8 cellular contexts compared by ENCODE assay signal in the genomic region with DNA sequence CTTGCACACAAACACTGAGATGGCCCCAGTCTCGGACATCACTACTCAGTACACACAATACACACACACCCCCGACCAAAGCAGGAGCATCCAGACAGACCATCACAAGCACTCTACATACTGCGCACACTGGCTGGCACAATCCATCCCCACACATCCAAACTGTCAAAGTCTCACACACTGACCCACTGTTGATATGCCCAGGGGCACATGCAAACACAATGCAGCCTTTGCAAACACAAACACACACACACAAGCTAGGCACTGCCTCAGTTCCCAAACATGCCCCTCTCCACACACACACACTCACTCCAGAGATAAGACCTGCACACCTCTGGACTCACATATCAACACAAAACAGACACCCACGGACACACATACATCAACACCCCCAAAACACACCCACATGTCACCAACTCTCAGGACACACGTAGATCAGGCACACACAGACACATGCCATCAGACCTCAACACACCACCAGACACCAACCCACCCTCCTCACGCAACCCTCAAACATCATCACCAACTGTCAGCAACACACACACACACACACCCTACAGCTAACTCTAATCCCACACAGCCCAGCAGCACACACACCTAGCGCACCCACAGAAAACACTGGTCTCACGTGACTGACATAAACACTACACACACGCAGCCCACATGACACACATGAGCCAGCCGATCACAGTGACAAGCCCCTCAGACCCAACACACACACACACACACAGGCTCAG. TPM values are rescaled to one million over a fixed set of nuclear protein-coding genes. Genes with fewer than 3 reads are reported as not detected.
DNase-seq lines count a peak whose midpoint lies in the region; ATAC-seq and TF ChIP-seq lines count a peak whose summit lies in the region.

No MANE protein-coding gene starts in this region.

- peak overlapping the region; percentile 63 for H3K4me3 ChIP-seq in NB4 (ENCODE audit: low read depth, low read length)

- DNase-seq in G401 (ENCODE audit: low spot score) (peak; percentile 53), NB4 (ENCODE audit: low read depth) (peak; percentile 75), caudate nucleus (lab: John Stamatoyannopoulos, UW) (peak in 15 of 61 donors; percentile 2 to 51 (median 33)), midbrain (lab: John Stamatoyannopoulos, UW) (peak; percentile 23), GM13976 (ENCODE audit: low spot score) (no peak), NCI-H446 (lab: John Stamatoyannopoulos, UW) (no peak)

- TF ChIP-seq POLR2A in NB4 (IDR thresholded peaks at IDR 0.05; ENCODE audit: extremely low read depth, insufficient read length): no peak

- no peak for ATAC-seq in HG03520 (IDR thresholded peaks at IDR 0.05; ENCODE audit: unreplicated experiment)
- ATAC-seq in GM19351 (IDR thresholded peaks at IDR 0.05; ENCODE audit: unreplicated experiment): no peak

- TF ChIP-seq CTCF in NB4 (IDR thresholded peaks at IDR 0.05; ENCODE audit: low read depth, low read length) (no peak), GM13976 (IDR thresholded peaks at IDR 0.05; ENCODE audit: borderline replicate concordance, control extremely low read depth, extremely low read depth, insufficient read depth, missing control alignments) (no peak)

- in situ Hi-C loops in G401 (cut with HindIII; ENCODE audit: low sequenced_read_pairs): no loop called here
- in situ Hi-C loops in GM13976 (cut with MboI; ENCODE audit: low sequenced_read_pairs, unreplicated experiment): no loop called here

- peak overlapping the region; percentile 62 for H3K27ac ChIP-seq in caudate nucleus (ENCODE audit: low read depth, low read length)

RNA-seq across cellular contexts. Expression of a gene that starts 1.9 kb away (rescaled TPM):
- total RNA-seq in G401 (2014; rRNA removed; shearing (Covaris generic)): 38.6 and 66.3 TPM in 2 replicates

RNA-seq across cellular contexts. Expression of a gene that starts 27.2 kb away (rescaled TPM):
- 16.5 and 22.2 TPM in 2 replicates for total RNA-seq in G401 (2014; rRNA removed; shearing (Covaris generic))

RNA-seq across cellular contexts. Expression of a gene that starts 45.6 kb away (rescaled TPM):
- 7.0 and 11.0 TPM in 2 replicates for total RNA-seq in G401 (2014; rRNA removed; shearing (Covaris generic))

Comparison
In these comparisons a context has a peak if more than half of its experiments do, and no peak if none do; other contexts are left out.
1. DNase-seq: peak in G401 (single experiment), NB4 (single experiment) and midbrain (single experiment); none in GM13976 (single experiment) and NCI-H446 (0 of 2).